In the genomic region with DNA sequence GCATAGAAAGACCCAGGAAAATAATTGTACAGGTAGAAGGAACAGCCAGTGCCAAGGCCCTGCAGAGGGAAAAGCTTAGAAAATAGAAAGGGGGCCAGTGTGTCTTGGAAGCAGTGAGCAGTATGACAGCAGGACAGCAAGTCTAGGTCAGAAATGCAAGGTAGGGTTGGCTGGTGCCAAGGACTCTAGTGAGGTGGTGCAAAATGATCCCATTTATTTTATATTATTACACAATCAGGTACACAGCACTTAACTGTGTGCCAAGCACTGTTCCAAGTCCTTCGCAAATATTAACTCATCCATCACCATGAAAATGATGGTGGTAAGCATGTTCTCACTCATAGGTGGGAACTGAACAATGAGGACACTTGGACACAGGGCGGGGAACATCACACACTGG, we compare ENCODE assay signal across 23 cellular contexts.
"Had no signal": no experiment of that assay in that cellular context is flagged by ENCODE, and none has a peak within 500 bp of the region (broad histone marks: within the 10 kb centered on the region; RNA-seq: fewer than 3 reads in every experiment).

No MANE protein-coding gene starts in this region.

- H3K4me3 ChIP-seq: ovary, psoas muscle, transverse colon had no signal

- H3K9me3 ChIP-seq: ovary, psoas muscle, transverse colon had no signal

- H3K4me3 Mint-ChIP-seq: activated CD4-positive, alpha-beta T cell treated with anti-CD3 and anti-CD28 coated beads for 36 hours; activated CD8-positive, alpha-beta memory T cell treated with anti-CD3 and anti-CD28 coated beads, Interleukin-2, amount 10 ng/mL, durations not matched to agents 7 days and 5 days; activated CD8-positive, alpha-beta T cell treated with anti-CD3 and anti-CD28 coated beads, Interleukin-2, amount 10 ng/mL, durations not matched to agents 7 days and 5 days; activated naive CD4-positive, alpha-beta T cell treated with anti-CD3 and anti-CD28 coated beads, Interleukin-2, amount 50 U/mL, for 24 hours; activated naive CD8-positive, alpha-beta T cell treated with anti-CD3 and anti-CD28 coated beads, Interleukin-2, amount 50 U/mL, for 24 hours; central memory CD8-positive, alpha-beta T cell; dendritic cell treated with granulocyte-macrophage colony-stimulating factor and Interleukin-4, amounts not matched to agents 40 ng/mL and 50 ng/mL, for 4 days; endodermal cell; naive B cell; nephron progenitor cell; T-cell had no signal

- H3K27me3 Mint-ChIP-seq: activated CD4-positive, alpha-beta T cell treated with anti-CD3 and anti-CD28 coated beads for 36 hours; activated CD8-positive, alpha-beta memory T cell treated with anti-CD3 and anti-CD28 coated beads, Interleukin-2, amount 10 ng/mL, durations not matched to agents 7 days and 5 days; activated naive CD4-positive, alpha-beta T cell treated with anti-CD3 and anti-CD28 coated beads, Interleukin-2, amount 50 U/mL, for 24 hours; activated naive CD8-positive, alpha-beta T cell treated with anti-CD3 and anti-CD28 coated beads, Interleukin-2, amount 50 U/mL, for 24 hours; central memory CD8-positive, alpha-beta T cell; dendritic cell treated with granulocyte-macrophage colony-stimulating factor and Interleukin-4, amounts not matched to agents 40 ng/mL and 50 ng/mL, for 4 days; T-cell had no signal

- H3K27me3 ChIP-seq: ovary, transverse colon had no signal

- H3K36me3 ChIP-seq: ovary, transverse colon had no signal

- H3K27ac ChIP-seq: ovary, psoas muscle, transverse colon had no signal

- ATAC-seq: activated CD4-positive, alpha-beta T cell treated with anti-CD3 and anti-CD28 coated beads for 36 hours; activated CD8-positive, alpha-beta memory T cell treated with anti-CD3 and anti-CD28 coated beads, Interleukin-2, amount 10 ng/mL, durations not matched to agents 7 days and 5 days; activated CD8-positive, alpha-beta T cell treated with anti-CD3 and anti-CD28 coated beads, Interleukin-2, amount 10 ng/mL, durations not matched to agents 7 days and 5 days; activated naive CD8-positive, alpha-beta T cell treated with anti-CD3 and anti-CD28 coated beads, Interleukin-2, amount 50 U/mL, for 24 hours; esophagus mucosa; psoas muscle; T-cell had no signal

- H3K36me3 Mint-ChIP-seq: activated CD8-positive, alpha-beta memory T cell treated with anti-CD3 and anti-CD28 coated beads, Interleukin-2, amount 10 ng/mL, durations not matched to agents 7 days and 5 days; activated naive CD4-positive, alpha-beta T cell treated with anti-CD3 and anti-CD28 coated beads, Interleukin-2, amount 50 U/mL, for 24 hours; T-cell had no signal

- DNase-seq: activated CD4-positive, alpha-beta T cell treated with anti-CD3 and anti-CD28 coated beads for 36 hours; activated CD4-positive, CD25-positive, alpha-beta regulatory T cell; activated CD8-positive, alpha-beta memory T cell treated with anti-CD3 and anti-CD28 coated beads, Interleukin-2, amount 10 ng/mL, durations not matched to agents 7 days and 5 days; activated CD8-positive, alpha-beta T cell treated with anti-CD3 and anti-CD28 coated beads, Interleukin-2, amount 10 ng/mL, durations not matched to agents 7 days and 5 days; activated naive CD8-positive, alpha-beta T cell treated with anti-CD3 and anti-CD28 coated beads, Interleukin-2, amount 50 U/mL, for 24 hours; activated T-cell treated with anti-CD3 and anti-CD28 coated beads, Interleukin-2, amount 50 U/mL, for 48 hours; amygdala; endodermal cell; foreskin fibroblast; head of caudate nucleus; mammary epithelial cell; naive B cell; nephron progenitor cell; ovary; psoas muscle; stimulated activated naive CD4-positive, alpha-beta T cell; T-cell; transverse colon had no signal

- H3K27ac Mint-ChIP-seq: activated CD4-positive, alpha-beta T cell treated with anti-CD3 and anti-CD28 coated beads for 36 hours; activated CD8-positive, alpha-beta memory T cell treated with anti-CD3 and anti-CD28 coated beads, Interleukin-2, amount 10 ng/mL, durations not matched to agents 7 days and 5 days; activated CD8-positive, alpha-beta T cell treated with anti-CD3 and anti-CD28 coated beads, Interleukin-2, amount 10 ng/mL, durations not matched to agents 7 days and 5 days; activated naive CD4-positive, alpha-beta T cell treated with anti-CD3 and anti-CD28 coated beads, Interleukin-2, amount 50 U/mL, for 24 hours; activated naive CD8-positive, alpha-beta T cell treated with anti-CD3 and anti-CD28 coated beads, Interleukin-2, amount 50 U/mL, for 24 hours; activated T-helper 2 cell treated with anti-CD3 and anti-CD28 coated beads, Interferon-gamma antibody, Interleukin-2, Interleukin-4, amounts not matched to agents 10 μg/mL and 5 μg/mL and 100 μg/mL, durations not matched to agents 14 hours and 24 hours and 36 hours; dendritic cell treated with granulocyte-macrophage colony-stimulating factor and Interleukin-4, amounts not matched to agents 40 ng/mL and 50 ng/mL, for 4 days; endodermal cell; naive B cell; nephron progenitor cell; T-cell had no signal

- H3K4me1 ChIP-seq: psoas muscle, transverse colon had no signal

- H3K4me1 Mint-ChIP-seq: activated CD4-positive, alpha-beta T cell treated with anti-CD3 and anti-CD28 coated beads for 36 hours; activated CD8-positive, alpha-beta memory T cell treated with anti-CD3 and anti-CD28 coated beads, Interleukin-2, amount 10 ng/mL, durations not matched to agents 7 days and 5 days; activated naive CD4-positive, alpha-beta T cell treated with anti-CD3 and anti-CD28 coated beads, Interleukin-2, amount 50 U/mL, for 24 hours; activated naive CD8-positive, alpha-beta T cell treated with anti-CD3 and anti-CD28 coated beads, Interleukin-2, amount 50 U/mL, for 24 hours; central memory CD8-positive, alpha-beta T cell; naive B cell; T-cell had no signal

- H3K9me3 Mint-ChIP-seq: activated naive CD4-positive, alpha-beta T cell treated with anti-CD3 and anti-CD28 coated beads, Interleukin-2, amount 50 U/mL, for 24 hours; activated T-helper 2 cell treated with anti-CD3 and anti-CD28 coated beads, Interferon-gamma antibody, Interleukin-2, Interleukin-4, amounts not matched to agents 10 μg/mL and 5 μg/mL and 100 μg/mL, durations not matched to agents 14 hours and 24 hours and 36 hours had no signal
